ENCODE assay signal across 6 cellular contexts in genomic region chr10:24479806-24480205, GRCh38.
"Had no signal": no experiment of that assay in that cellular context is flagged by ENCODE, and none has a peak within 500 bp of the region (broad histone marks: within the 10 kb centered on the region; RNA-seq: fewer than 3 reads in every experiment).

No MANE protein-coding gene starts in this region.

- H3K4me3 ChIP-seq: GM23338, K562 had no signal

- ATAC-seq: GM23338, HepG2, K562 had no signal

- DNase-seq: H9, HCEC 1CT had no signal

- H3K27ac ChIP-seq: HL-60 had no signal
